Comparison of ENCODE assay signal across 12 cellular contexts in the genomic region with DNA sequence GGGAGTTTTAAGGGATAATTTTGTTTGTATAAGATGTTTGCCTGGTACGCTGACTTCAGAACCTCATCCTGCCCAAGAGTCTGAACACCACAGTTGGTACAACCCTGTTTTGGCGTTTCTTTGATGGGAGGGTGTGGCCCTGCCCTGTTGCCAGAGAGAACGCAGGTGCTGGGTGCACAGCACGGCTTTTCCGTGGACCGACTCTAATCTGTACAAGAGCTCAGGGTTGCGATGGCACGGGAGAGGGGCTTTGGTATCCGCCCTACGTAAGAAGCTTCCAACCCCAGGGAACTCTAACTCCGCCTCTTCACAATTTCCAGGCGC. TPM values are rescaled to one million over a fixed set of nuclear protein-coding genes. Genes with fewer than 3 reads are reported as not detected.
A peak's percentile ranks its signal among the peaks of the same experiment; 100 is the strongest.
DNase-seq lines count a peak whose midpoint lies in the region; ATAC-seq and TF ChIP-seq lines count a peak whose summit lies in the region.
"Had no signal": no experiment of that assay in that cellular context is flagged by ENCODE, and none has a peak within 500 bp of the region (broad histone marks: within the 10 kb centered on the region; RNA-seq: fewer than 3 reads in every experiment).

No MANE protein-coding gene starts in this region.

- H3K36me3 ChIP-seq in MM.1S (replicated peaks; ENCODE audit: insufficient read depth, low read length) (no peaks in the 10 kb centered on the region), ectodermal cell (ENCODE audit: control insufficient read depth, insufficient read depth, low read length) (no peaks in the 10 kb centered on the region)

- H3K79me2 ChIP-seq in MM.1S (ENCODE audit: low read length): no peaks in the 10 kb centered on the region

- WGBS in ectodermal cell, 2 experiments: 25 to 26% methylated on average over 12 of the region's 12 CpGs

- H3K27ac Mint-ChIP-seq in nephron progenitor cell: no peak overlapping the region
- H3K27ac Mint-ChIP-seq in activated CD8-positive, alpha-beta T cell treated with anti-CD3 and anti-CD28 coated beads, Interleukin-2, amount 10 ng/mL, durations not matched to agents 7 days and 5 days: no peak overlapping the region
- H3K27ac Mint-ChIP-seq: activated naive CD4-positive, alpha-beta T cell treated with anti-CD3 and anti-CD28 coated beads, Interleukin-2, amount 50 U/mL, for 72 hours had no signal

- H3F3A ChIP-seq in MM.1S (ENCODE audit: insufficient read depth, low read length): no peaks in the 10 kb centered on the region

- no peak overlapping the region for H2AFZ ChIP-seq in MM.1S (ENCODE audit: low read length)

- no peak overlapping the region for H3K9ac ChIP-seq in MM.1S (ENCODE audit: low read length)

- DNase-seq in ELF-1 (ENCODE audit: low read depth, low spot score) (peak; percentile 67), MM.1S (no peak), nephron progenitor cell (peak; percentile 44)
- DNase-seq in activated CD8-positive, alpha-beta memory T cell treated with anti-CD3 and anti-CD28 coated beads, Interleukin-2, amount 50 U/mL, for 48 hours: no peak
- DNase-seq in activated CD8-positive, alpha-beta T cell treated with anti-CD3 and anti-CD28 coated beads, Interleukin-2, amount 10 ng/mL, durations not matched to agents 7 days and 5 days: no peak
- DNase-seq: NCI-H2107 had no signal

- H3K36me3 Mint-ChIP-seq in nephron progenitor cell (ENCODE audit: low read depth): no peaks in the 10 kb centered on the region
- H3K36me3 Mint-ChIP-seq in activated CD8-positive, alpha-beta T cell treated with anti-CD3 and anti-CD28 coated beads, Interleukin-2, amount 10 ng/mL, durations not matched to agents 7 days and 5 days (ENCODE audit: low read depth): no peaks in the 10 kb centered on the region

- H3K9me3 Mint-ChIP-seq in nephron progenitor cell: no peaks in the 10 kb centered on the region
- H3K9me3 Mint-ChIP-seq in activated CD8-positive, alpha-beta T cell treated with anti-CD3 and anti-CD28 coated beads, Interleukin-2, amount 10 ng/mL, durations not matched to agents 7 days and 5 days (ENCODE audit: insufficient read depth): no peaks in the 10 kb centered on the region
- H3K9me3 Mint-ChIP-seq: activated naive CD4-positive, alpha-beta T cell treated with anti-CD3 and anti-CD28 coated beads, Interleukin-2, amount 50 U/mL, for 72 hours had no signal

- peaks cover 54% of the 10 kb centered on the region for H3K4me1 Mint-ChIP-seq in nephron progenitor cell
- peaks cover 17% of the 10 kb centered on the region for H3K4me1 Mint-ChIP-seq in activated CD8-positive, alpha-beta T cell treated with anti-CD3 and anti-CD28 coated beads, Interleukin-2, amount 10 ng/mL, durations not matched to agents 7 days and 5 days (ENCODE audit: low read depth)

- no peaks in the 10 kb centered on the region for H3K9me2 ChIP-seq in MM.1S (replicated peaks; ENCODE audit: insufficient read depth, low read length)

- peak overlapping the region; percentile 57; the same call in 1 of the 2 replicates for H3K4me2 ChIP-seq in MM.1S (ENCODE audit: low read depth, low read length)

- H3K9me3 ChIP-seq in MM.1S (replicated peaks; ENCODE audit: insufficient read depth, low read length): no peaks in the 10 kb centered on the region
- H3K9me3 ChIP-seq in ectodermal cell (ENCODE audit: control insufficient read depth, low read length): no peaks in the 10 kb centered on the region

- CTCF ChIA-PET in activated CD8-positive, alpha-beta T cell treated with anti-CD3 and anti-CD28 coated beads, Interleukin-2, amount 10 ng/mL, durations not matched to agents 7 days and 5 days (lab: Charles Lee): no interaction called here

- TF ChIP-seq CTCF in MM.1S (IDR thresholded peaks at IDR 0.05; ENCODE audit: low read length) (no peak), nephron progenitor cell (IDR thresholded peaks at IDR 0.05) (no peak)

- peaks cover 23% of the 10 kb centered on the region; the same call in 1 of the 2 replicates for H3K27me3 ChIP-seq in MM.1S (replicated peaks; ENCODE audit: insufficient read depth, low read length)
- peaks cover 89% of the 10 kb centered on the region for H3K27me3 ChIP-seq in ectodermal cell (ENCODE audit: control insufficient read depth, insufficient read depth, low read length, poor library complexity, severe bottlenecking)

- H4K20me1 ChIP-seq in MM.1S (ENCODE audit: insufficient read depth, low read length): no peaks in the 10 kb centered on the region

- H3K4me3 Mint-ChIP-seq in nephron progenitor cell: peak overlapping the region; percentile 79
- no peak overlapping the region for H3K4me3 Mint-ChIP-seq in activated CD8-positive, alpha-beta T cell treated with anti-CD3 and anti-CD28 coated beads, Interleukin-2, amount 10 ng/mL, durations not matched to agents 7 days and 5 days

- H3K27me3 Mint-ChIP-seq in nephron progenitor cell (ENCODE audit: low read depth, poor library complexity): peaks cover 70% of the 10 kb centered on the region
- peaks cover 64% of the 10 kb centered on the region for H3K27me3 Mint-ChIP-seq in activated CD8-positive, alpha-beta T cell treated with anti-CD3 and anti-CD28 coated beads, Interleukin-2, amount 10 ng/mL, durations not matched to agents 7 days and 5 days (ENCODE audit: low read depth)

- POLR2A ChIA-PET in activated CD8-positive, alpha-beta T cell treated with anti-CD3 and anti-CD28 coated beads, Interleukin-2, amount 10 ng/mL, durations not matched to agents 7 days and 5 days (lab: Charles Lee): no interaction called here

- no peak for ATAC-seq in activated CD8-positive, alpha-beta T cell treated with anti-CD3 and anti-CD28 coated beads, Interleukin-2, amount 10 ng/mL, durations not matched to agents 7 days and 5 days
- ATAC-seq in GM18517 (IDR thresholded peaks at IDR 0.05; ENCODE audit: unreplicated experiment): no peak
- ATAC-seq: sciatic nerve had no signal

- H3K27ac ChIP-seq in MM.1S (ENCODE audit: low read length) (no peak overlapping the region), ectodermal cell (ENCODE audit: insufficient read depth, low read depth, low read length, poor library complexity, severe bottlenecking) (no peak overlapping the region)

- H3K4me3 ChIP-seq in MM.1S (ENCODE audit: low read length) (peak overlapping the region; percentile 27; the same call in 1 of the 2 replicates), ectodermal cell (ENCODE audit: insufficient read depth, low read depth, low read length) (peak overlapping the region; percentile 29)

- H3K4me1 ChIP-seq in MM.1S (ENCODE audit: low read length) (no peaks in the 10 kb centered on the region), ectodermal cell (ENCODE audit: control insufficient read depth, insufficient read depth, low read length) (peaks cover 20% of the 10 kb centered on the region)

RNA-seq across cellular contexts. Expression of gene CYP24A1, which starts 1.3 kb away (rescaled TPM):
- not detected for polyA plus RNA-seq in ectodermal cell (2013, experiment 1 of 4)
- not detected for polyA plus RNA-seq in ectodermal cell (2013, experiment 2 of 4)
- 0.11 TPM for polyA plus RNA-seq in ectodermal cell (2013, experiment 3 of 4)
- not detected for polyA plus RNA-seq in ectodermal cell (2013, experiment 4 of 4)
- total RNA-seq in activated CD8-positive, alpha-beta T cell treated with anti-CD3 and anti-CD28 coated beads, Interleukin-2, amount 10 ng/mL, durations not matched to agents 7 days and 5 days: not detected
- total RNA-seq: activated naive CD4-positive, alpha-beta T cell treated with anti-CD3 and anti-CD28 coated beads, Interleukin-2, amount 50 U/mL, for 72 hours; fibroblast of lung; sciatic nerve; subcutaneous adipose tissue had no signal
- polyA plus RNA-seq: fibroblast of lung had no signal

RNA-seq across cellular contexts. Expression of gene PFDN4, which starts 35.4 kb away (rescaled TPM):
- polyA plus RNA-seq in ectodermal cell (2013, experiment 1 of 4): 128 TPM
- polyA plus RNA-seq in ectodermal cell (2013, experiment 2 of 4): 115 TPM
- 176 TPM for polyA plus RNA-seq in ectodermal cell (2013, experiment 3 of 4)
- polyA plus RNA-seq in ectodermal cell (2013, experiment 4 of 4): 169 TPM
- 10 to 100 TPM; 22.2 to 24.5 TPM for total RNA-seq in activated CD8-positive, alpha-beta T cell treated with anti-CD3 and anti-CD28 coated beads, Interleukin-2, amount 10 ng/mL, durations not matched to agents 7 days and 5 days

Comparison
In these comparisons a context has a peak if more than half of its experiments do, and no peak if none do; other contexts are left out.
1. DNase-seq: peak in ELF-1 (single experiment) and nephron progenitor cell (single experiment); none in MM.1S (single experiment), activated CD8-positive, alpha-beta memory T cell treated with anti-CD3 and anti-CD28 coated beads, Interleukin-2, amount 50 U/mL, for 48 hours (single experiment) and activated CD8-positive, alpha-beta T cell treated with anti-CD3 and anti-CD28 coated beads, Interleukin-2, amount 10 ng/mL, durations not matched to agents 7 days and 5 days (single experiment).